24 cellular contexts compared by ENCODE assay signal in genomic region chr11:3926458-3927095, GRCh38.
A peak's percentile ranks its signal among the peaks of the same experiment; 100 is the strongest.
DNase-seq lines count a peak whose midpoint lies in the region; ATAC-seq, FAIRE-seq and TF ChIP-seq lines count a peak whose summit lies in the region.
"Had no signal": no experiment of that assay in that cellular context is flagged by ENCODE, and none has a peak within 500 bp of the region (broad histone marks: within the 10 kb centered on the region; RNA-seq: fewer than 3 reads in every experiment).

No MANE protein-coding gene starts in this region.

- H3K4me1 Mint-ChIP-seq in CD4-positive, CD25-positive, alpha-beta regulatory T cell, result peaks cover 15 to 53% (median 26%) of the 10 kb centered on the region in 4 donors
- H3K4me1 Mint-ChIP-seq in naive B cell (peaks cover 31 to 52% (median 41%) of the 10 kb centered on the region in 3 donors), Calu3 (ENCODE audit: low read depth, unreplicated experiment) (peaks cover 6% of the 10 kb centered on the region)
- peaks cover 13% of the 10 kb centered on the region for H3K4me1 Mint-ChIP-seq in T-helper 2 cell treated with Interferon-gamma antibody and Interleukin-4, amounts not matched to agents 5 μg/mL and 100 μg/mL, for 36 hours (ENCODE audit: low read depth)
- H3K4me1 Mint-ChIP-seq: endodermal cell had no signal

- peaks cover 4% of the 10 kb centered on the region for H3K4me1 ChIP-seq in CD4-positive, CD25-positive, alpha-beta regulatory T cell (ENCODE audit: control insufficient read depth, insufficient read depth, low read length, poor library complexity, severe bottlenecking)
- H3K4me1 ChIP-seq: neural progenitor cell, prostate gland had no signal

- no peaks in the 10 kb centered on the region for H3K27me3 Mint-ChIP-seq in CD4-positive, CD25-positive, alpha-beta regulatory T cell
- no peaks in the 10 kb centered on the region for H3K27me3 Mint-ChIP-seq in naive B cell
- no peaks in the 10 kb centered on the region for H3K27me3 Mint-ChIP-seq in Calu3 (ENCODE audit: unreplicated experiment)
- H3K27me3 Mint-ChIP-seq in T-helper 2 cell treated with Interferon-gamma antibody and Interleukin-4, amounts not matched to agents 5 μg/mL and 100 μg/mL, for 36 hours (ENCODE audit: low read depth), result no peaks in the 10 kb centered on the region

- CTCF ChIA-PET in Calu3 (lab: Charles Lee), result interaction anchor here (0.5 to 1.8 kb wide), 2 partner anchors 9 to 72 kb away, joined by 5 read pairs; partner anchors contain the start of gene STIM1

- peaks cover 9% of the 10 kb centered on the region for H3K36me3 Mint-ChIP-seq in CD4-positive, CD25-positive, alpha-beta regulatory T cell
- peaks cover 0 to 5% of the 10 kb centered on the region in 2 donors for H3K36me3 Mint-ChIP-seq in naive B cell
- no peaks in the 10 kb centered on the region for H3K36me3 Mint-ChIP-seq in Calu3 (ENCODE audit: insufficient read depth, unreplicated experiment)
- H3K36me3 Mint-ChIP-seq in T-helper 2 cell treated with Interferon-gamma antibody and Interleukin-4, amounts not matched to agents 5 μg/mL and 100 μg/mL, for 36 hours (ENCODE audit: low read depth), result peaks cover 24% of the 10 kb centered on the region
- H3K36me3 Mint-ChIP-seq: neural progenitor cell had no signal

- H3K9me3 ChIP-seq in CD4-positive, CD25-positive, alpha-beta regulatory T cell (ENCODE audit: control insufficient read depth in 2 of 2, low read length in 2 of 2), result no peaks in the 10 kb centered on the region
- H3K9me3 ChIP-seq: prostate gland, suprapubic skin had no signal

- in situ Hi-C loops in astrocyte of the spinal cord (cut with HindIII; ENCODE audit: low sequenced_read_pairs), result no loop called here

- H3K27me3 ChIP-seq in CD4-positive, CD25-positive, alpha-beta regulatory T cell (ENCODE audit: control insufficient read depth, insufficient read depth, low read length), result no peaks in the 10 kb centered on the region
- H3K27me3 ChIP-seq: cardiac muscle cell, neural progenitor cell, suprapubic skin had no signal

- no TSS peak for BruUV-seq in Calu3 (replicated peaks; lab: Mats Ljungman, UMichigan)

- no peak overlapping the region for H3K4me3 ChIP-seq in CD4-positive, CD25-positive, alpha-beta regulatory T cell (ENCODE audit: low read depth, low read length)
- no peak overlapping the region for H3K4me3 ChIP-seq in astrocyte of the spinal cord (ENCODE audit: low read depth, low read length)
- H3K4me3 ChIP-seq: cardiac muscle cell, neural progenitor cell, prostate gland, suprapubic skin had no signal

- peak; percentile 62 for FAIRE-seq in GM12892 (lab: Jason Lieb, UNC)
- FAIRE-seq: urothelium cell line had no signal

- H3K36me3 ChIP-seq in CD4-positive, CD25-positive, alpha-beta regulatory T cell (ENCODE audit: control insufficient read depth, insufficient read depth, low read length), result peaks cover 7% of the 10 kb centered on the region
- H3K36me3 ChIP-seq: cardiac muscle cell, neural progenitor cell, prostate gland, suprapubic skin had no signal

- TF ChIP-seq CTCF in astrocyte of the spinal cord (IDR thresholded peaks at IDR 0.05; ENCODE audit: low read depth, low read length), result no peak
- no peak for TF ChIP-seq CTCF in Calu3 (IDR thresholded peaks at IDR 0.05; ENCODE audit: unreplicated experiment)

- no peak for ATAC-seq in CD4-positive, CD25-positive, alpha-beta regulatory T cell (ENCODE audit: low read depth in 2 of 2)
- ATAC-seq in naive B cell (ENCODE audit: low read depth in 2 of 2) (no peak), GM18858 (IDR thresholded peaks at IDR 0.05; ENCODE audit: unreplicated experiment) (no peak)
- ATAC-seq: left colon; stimulated activated effector memory CD8-positive, alpha-beta T cell treated with anti-CD3 and anti-CD28 coated beads, Interleukin-12 subunit alpha, Interleukin-12 subunit beta, amount 100 ng/mL, for 72 hours had no signal

- no peaks in the 10 kb centered on the region for H3K9me3 Mint-ChIP-seq in CD4-positive, CD25-positive, alpha-beta regulatory T cell
- H3K9me3 Mint-ChIP-seq in naive B cell (peaks cover 0 to 3% (median 0%) of the 10 kb centered on the region in 7 donors), Calu3 (ENCODE audit: low read depth, unreplicated experiment) (no peaks in the 10 kb centered on the region)
- H3K9me3 Mint-ChIP-seq in T-helper 2 cell treated with Interferon-gamma antibody and Interleukin-4, amounts not matched to agents 5 μg/mL and 100 μg/mL, for 36 hours, result peaks cover 5% of the 10 kb centered on the region
- H3K9me3 Mint-ChIP-seq: stimulated activated effector memory CD8-positive, alpha-beta T cell treated with anti-CD3 and anti-CD28 coated beads, Interleukin-12 subunit alpha, Interleukin-12 subunit beta, amount 100 ng/mL, for 72 hours had no signal

- no peak for DNase-seq in CD4-positive, CD25-positive, alpha-beta regulatory T cell
- DNase-seq in GM12892 (ENCODE audit: insufficient read length) (no peak), astrocyte of the spinal cord (ENCODE audit: low read depth, low spot score) (peak; percentile 17), naive B cell (no peak), Calu3 (no peak)
- no peak for DNase-seq in T-helper 2 cell treated with Interferon-gamma antibody and Interleukin-4, amounts not matched to agents 5 μg/mL and 100 μg/mL, for 36 hours (ENCODE audit: low spot score)
- DNase-seq: activated CD8-positive, alpha-beta memory T cell treated with anti-CD3 and anti-CD28 coated beads, Interleukin-2, amount 50 U/mL, for 4 hours; activated effector memory CD4-positive, alpha-beta T cell treated with anti-CD3 and anti-CD28 coated beads, Interleukin-2, amount 50 U/mL, for 16 hours; amygdala; cortex of kidney; DMS79; endodermal cell; head of caudate nucleus; left colon; NCI-H187 treated with DMSO at 0.1 percent for 48 hours; SHP77; stimulated activated CD4-positive, alpha-beta T cell treated with anti-CD3 and anti-CD28 coated beads, Interleukin-1b, Interleukin-23, amount 100 ng/mL, for 48 hours had no signal

- peak overlapping the region; percentile 3 to 45 (median 29) for H3K27ac Mint-ChIP-seq in CD4-positive, CD25-positive, alpha-beta regulatory T cell
- peak overlapping the region; percentile 59 to 97 (median 92) for H3K27ac Mint-ChIP-seq in naive B cell
- H3K27ac Mint-ChIP-seq in Calu3 (ENCODE audit: unreplicated experiment), result no peak overlapping the region
- no peak overlapping the region for H3K27ac Mint-ChIP-seq in T-helper 2 cell treated with Interferon-gamma antibody and Interleukin-4, amounts not matched to agents 5 μg/mL and 100 μg/mL, for 36 hours
- H3K27ac Mint-ChIP-seq: endodermal cell; neural progenitor cell; stimulated activated effector memory CD8-positive, alpha-beta T cell treated with anti-CD3 and anti-CD28 coated beads, Interleukin-12 subunit alpha, Interleukin-12 subunit beta, amount 100 ng/mL, for 72 hours had no signal

- H3K4me3 Mint-ChIP-seq in CD4-positive, CD25-positive, alpha-beta regulatory T cell, result no peak overlapping the region
- no peak overlapping the region for H3K4me3 Mint-ChIP-seq in naive B cell
- no peak overlapping the region for H3K4me3 Mint-ChIP-seq in Calu3 (ENCODE audit: low read depth, unreplicated experiment)
- no peak overlapping the region for H3K4me3 Mint-ChIP-seq in T-helper 2 cell treated with Interferon-gamma antibody and Interleukin-4, amounts not matched to agents 5 μg/mL and 100 μg/mL, for 36 hours
- H3K4me3 Mint-ChIP-seq: endodermal cell; neural progenitor cell; stimulated activated effector memory CD8-positive, alpha-beta T cell treated with anti-CD3 and anti-CD28 coated beads, Interleukin-12 subunit alpha, Interleukin-12 subunit beta, amount 100 ng/mL, for 72 hours had no signal

- intact Hi-C loops in Calu3 (cut with micrococcal nuclease; ENCODE audit: unreplicated experiment), result loop anchor here (5.0 kb wide), 1 partner anchor 146 kb away; no protein-coding TSS in a partner anchor

- no peak for TF ChIP-seq POLR2A in GM12892 (IDR thresholded peaks at IDR 0.05; ENCODE audit: low read depth, low read length)

- H3K27ac ChIP-seq in CD4-positive, CD25-positive, alpha-beta regulatory T cell (ENCODE audit: insufficient read depth, low read length, poor library complexity, severe bottlenecking), result no peak overlapping the region
- H3K27ac ChIP-seq: cardiac muscle cell, neural progenitor cell, prostate gland, suprapubic skin had no signal

Comparison
In these comparisons a context has a peak if more than half of its experiments do, and no peak if none do; other contexts are left out.
1. H3K27ac Mint-ChIP-seq: peak in CD4-positive, CD25-positive, alpha-beta regulatory T cell (3 of 3) and naive B cell (6 of 6); none in Calu3 (single experiment) and T-helper 2 cell treated with Interferon-gamma antibody and Interleukin-4, amounts not matched to agents 5 μg/mL and 100 μg/mL, for 36 hours (single experiment).